Comparison of ENCODE assay signal across 28 cellular contexts in genomic region chr1:222757673-222758268, GRCh38. TPM values are rescaled to one million over a fixed set of nuclear protein-coding genes. Genes with fewer than 3 reads are reported as not detected.
DNase-seq lines count a peak whose midpoint lies in the region; ATAC-seq and TF ChIP-seq lines count a peak whose summit lies in the region.
"Had no signal": no experiment of that assay in that cellular context is flagged by ENCODE, and none has a peak within 500 bp of the region (broad histone marks: within the 10 kb centered on the region; RNA-seq: fewer than 3 reads in every experiment).

No MANE protein-coding gene starts in this region.

- H3K4me2 ChIP-seq in hepatocyte (no peak overlapping the region), Karpas-422 (ENCODE audit: low read depth, low read length, poor library complexity, severe bottlenecking) (no peak overlapping the region)

- intact Hi-C loops in Right ventricle myocardium superior (cut with DNase I), result no loop called here
- intact Hi-C loops in left ventricle myocardium inferior (cut with micrococcal nuclease), result no loop called here
- intact Hi-C loops in sigmoid colon (cut with DNase I), result loop anchor here (2.0 to 10.0 kb wide), 4 partner anchors 60 to 327 kb away; partner anchors contain the start of gene DISP1

- H4K20me1 ChIP-seq in hepatocyte (ENCODE audit: insufficient read depth, poor library complexity, severe bottlenecking), result no peaks in the 10 kb centered on the region
- H4K20me1 ChIP-seq in Karpas-422 (ENCODE audit: insufficient read depth, low read depth, low read length), result no peaks in the 10 kb centered on the region

- no peak overlapping the region for H2AFZ ChIP-seq in hepatocyte
- no peak overlapping the region for H2AFZ ChIP-seq in Karpas-422 (ENCODE audit: low read length)

- H3K4me1 ChIP-seq in left ventricle myocardium inferior, result no peaks in the 10 kb centered on the region
- no peaks in the 10 kb centered on the region for H3K4me1 ChIP-seq in hepatocyte (ENCODE audit: insufficient read depth)
- H3K4me1 ChIP-seq in sigmoid colon, result peaks cover 0 to 54% (median 39%) of the 10 kb centered on the region in 4 donors
- H3K4me1 ChIP-seq in Karpas-422 (ENCODE audit: low read length), result no peaks in the 10 kb centered on the region
- H3K4me1 ChIP-seq: lower lobe of right lung had no signal

- TF ChIP-seq EP300 in sigmoid colon (IDR thresholded peaks at IDR 0.05), result peak; percentile 98 to 100 (median 99)

- H3K9me3 ChIP-seq in left ventricle myocardium inferior (replicated peaks) (no peaks in the 10 kb centered on the region), hepatocyte (ENCODE audit: low read depth) (no peaks in the 10 kb centered on the region), sigmoid colon (no peaks in the 10 kb centered on the region), Karpas-422 (ENCODE audit: low read length) (no peaks in the 10 kb centered on the region)
- H3K9me3 ChIP-seq: lower lobe of right lung, mucosa of descending colon, SJCRH30 had no signal

- no peak for TF ChIP-seq CTCF in left ventricle myocardium inferior (IDR thresholded peaks at IDR 0.05; ENCODE audit: borderline replicate concordance)
- no peak for TF ChIP-seq CTCF in hepatocyte (IDR thresholded peaks at IDR 0.05; ENCODE audit: poor library complexity)
- no peak for TF ChIP-seq CTCF in sigmoid colon (IDR thresholded peaks at IDR 0.05)

- no peak overlapping the region for H3K4me3 ChIP-seq in left ventricle myocardium inferior
- no peak overlapping the region for H3K4me3 ChIP-seq in hepatocyte
- H3K4me3 ChIP-seq in sigmoid colon, result no peak overlapping the region
- no peak overlapping the region for H3K4me3 ChIP-seq in Karpas-422 (ENCODE audit: low read length)
- H3K4me3 ChIP-seq: lower lobe of right lung, mucosa of descending colon, SJCRH30 had no signal

- TF ChIP-seq POLR2A in sigmoid colon (IDR thresholded peaks at IDR 0.05), result no peak

- DNase-seq in Right ventricle myocardium superior (no peak), left ventricle myocardium inferior (no peak), hepatocyte (ENCODE audit: low spot score) (peak; percentile 38), sigmoid colon (peak; percentile 94), dermis blood vessel endothelial cell (no peak), NCI-H2171 (lab: John Stamatoyannopoulos, UW) (no peak), CD1c-positive myeloid dendritic cell (ENCODE audit: extremely low spot score) (no peak), Karpas-422 (no peak)
- DNase-seq: activated CD4-positive, alpha-beta memory T cell treated with anti-CD3 and anti-CD28 coated beads, Interleukin-2, amount 10 ng/mL, durations not matched to agents 7 days and 5 days; activated CD4-positive, CD25-positive, alpha-beta regulatory T cell treated with anti-CD3 and anti-CD28 coated beads, Interleukin-2, amount 50 U/mL, for 72 hours; activated effector memory CD4-positive, alpha-beta T cell treated with Interleukin-2 at 50 U/mL for 16 hours; activated naive CD8-positive, alpha-beta T cell treated with anti-CD3 and anti-CD28 coated beads, Interleukin-2, amount 10 ng/mL, durations not matched to agents 7 days and 5 days; brain microvascular endothelial cell; DMS79; effector memory CD4-positive, alpha-beta T cell; GF-D8; glutamatergic neuron; IMR-90; kidney; lower lobe of right lung; mucosa of descending colon; NCI-H1417 treated with DMSO at 0.1 percent for 48 hours; NCI-H2081 treated with DMSO at 0.1 percent for 48 hours; stimulated activated CD4-positive, alpha-beta T cell treated with anti-CD3 and anti-CD28 coated beads, Interleukin-4, amount 100 ng/mL, for 24 hours; stimulated activated naive B cell treated with anti-CD40 and anti-IgM and Interleukin-4, amounts not matched to agents 10 μg/mL and 1 μg/mL and 100 μg/mL, for 72 hours; T-helper 1 cell had no signal

- H3K9me2 ChIP-seq in hepatocyte (replicated peaks; ENCODE audit: insufficient read depth), result no peaks in the 10 kb centered on the region
- no peaks in the 10 kb centered on the region for H3K9me2 ChIP-seq in Karpas-422 (replicated peaks; ENCODE audit: insufficient read depth, low read length)

- H3K79me2 ChIP-seq in hepatocyte (no peaks in the 10 kb centered on the region), Karpas-422 (ENCODE audit: low read length) (no peaks in the 10 kb centered on the region)

- peak; percentile 59 for ATAC-seq in Right ventricle myocardium superior (ENCODE audit: poor library complexity)
- ATAC-seq: mucosa of descending colon; stimulated activated naive B cell treated with anti-CD40 and anti-IgM and Interleukin-4, amounts not matched to agents 10 μg/mL and 1 μg/mL and 100 μg/mL, for 72 hours had no signal

- WGBS in hepatocyte (ENCODE audit: low lambda C conversion rate, missing lambda C conversion rate), result 54% methylated on average over 10 of the region's 10 CpGs
- 77 to 79% methylated on average over 10 of the region's 10 CpGs for WGBS in sigmoid colon, 2 donors

- no peak overlapping the region for H3K9ac ChIP-seq in Karpas-422 (ENCODE audit: low read length)

- H3K27ac ChIP-seq in left ventricle myocardium inferior (replicated peaks) (no peak overlapping the region), hepatocyte (peak overlapping the region; percentile 72), sigmoid colon (peak overlapping the region; percentile 9 to 89 (median 84)), Karpas-422 (ENCODE audit: low read length) (no peak overlapping the region)
- H3K27ac ChIP-seq: brain microvascular endothelial cell, lower lobe of right lung, SJCRH30 had no signal

- no peaks in the 10 kb centered on the region for H3K27me3 ChIP-seq in left ventricle myocardium inferior (ENCODE audit: low read depth)
- H3K27me3 ChIP-seq in hepatocyte, result no peaks in the 10 kb centered on the region
- no peaks in the 10 kb centered on the region for H3K27me3 ChIP-seq in sigmoid colon
- no peaks in the 10 kb centered on the region for H3K27me3 ChIP-seq in Karpas-422 (ENCODE audit: low read length)
- H3K27me3 ChIP-seq: brain microvascular endothelial cell, SJCRH30 had no signal

- H3K36me3 ChIP-seq in left ventricle myocardium inferior, result no peaks in the 10 kb centered on the region
- H3K36me3 ChIP-seq in hepatocyte (replicated peaks; ENCODE audit: insufficient read depth, low read depth), result no peaks in the 10 kb centered on the region
- H3K36me3 ChIP-seq in sigmoid colon, result no peaks in the 10 kb centered on the region
- no peaks in the 10 kb centered on the region for H3K36me3 ChIP-seq in Karpas-422 (ENCODE audit: insufficient read depth, low read length)
- H3K36me3 ChIP-seq: brain microvascular endothelial cell, lower lobe of right lung, SJCRH30 had no signal

RNA-seq across cellular contexts. Expression of gene FAM177B, which starts 20.8 kb away (rescaled TPM):
- total RNA-seq in Right ventricle myocardium superior, result not detected
- not detected for total RNA-seq in left ventricle myocardium inferior
- total RNA-seq in hepatocyte, result 0.40 and 1.7 TPM in 2 replicates
- polyA plus RNA-seq in hepatocyte, result 0.19 and 1.2 TPM in 2 replicates
- 1 to 10 TPM in 1 of 4 donors, under 1 TPM in 2, not detected in 1; 0.36 to 4.7 (median 0.54) TPM for total RNA-seq in sigmoid colon
- 10 to 100 TPM; 13.2 to 40.5 (median 28.2) TPM for polyA plus RNA-seq in sigmoid colon
- not detected in 2 replicates for total RNA-seq in dermis blood vessel endothelial cell
- total RNA-seq in Karpas-422 (2014; rRNA removed; shearing (Covaris generic); ENCODE audit: low replicate concordance), result not detected in 2 replicates
- total RNA-seq: activated CD4-positive, alpha-beta memory T cell treated with anti-CD3 and anti-CD28 coated beads, Interleukin-2, amount 10 ng/mL, durations not matched to agents 7 days and 5 days; activated naive CD8-positive, alpha-beta T cell treated with anti-CD3 and anti-CD28 coated beads, Interleukin-2, amount 10 ng/mL, durations not matched to agents 7 days and 5 days; IMR-90; renal cortical epithelial cell; SJCRH30 had no signal
- polyA plus RNA-seq: IMR-90 had no signal

RNA-seq across cellular contexts. Expression of gene BROX, which starts 45.4 kb away (rescaled TPM):
- total RNA-seq in Right ventricle myocardium superior (22.8 TPM), left ventricle myocardium inferior (28.9 TPM), hepatocyte (53.8 and 66.7 TPM in 2 replicates), sigmoid colon (10 to 100 TPM; 38.2 to 61.7 (median 49.0) TPM), dermis blood vessel endothelial cell (46.6 and 63.0 TPM in 2 replicates)
- polyA plus RNA-seq in hepatocyte (19.4 and 19.6 TPM in 2 replicates), sigmoid colon (10 to 100 TPM; 22.0 to 27.7 (median 22.2) TPM)
- 15.3 and 26.8 TPM in 2 replicates for total RNA-seq in Karpas-422 (2014; rRNA removed; shearing (Covaris generic); ENCODE audit: low replicate concordance)

RNA-seq across cellular contexts. Expression of gene AIDA, which starts 45.5 kb away (rescaled TPM):
- total RNA-seq in Right ventricle myocardium superior (46.9 TPM), left ventricle myocardium inferior (46.3 TPM), hepatocyte (32.7 and 34.4 TPM in 2 replicates), sigmoid colon (100 to 1,000 TPM in 1 of 4 donors, 10 to 100 TPM in 3; 71.5 to 104 (median 88.2) TPM), dermis blood vessel endothelial cell (51.4 and 102 TPM in 2 replicates)
- polyA plus RNA-seq in hepatocyte (19.1 and 25.7 TPM in 2 replicates), sigmoid colon (10 to 100 TPM; 34.9 to 48.6 (median 48.3) TPM)
- total RNA-seq in Karpas-422 (2014; rRNA removed; shearing (Covaris generic); ENCODE audit: low replicate concordance), result 13.3 and 26.4 TPM in 2 replicates

RNA-seq across cellular contexts. Expression of gene DISP1, which starts 57.1 kb away (rescaled TPM):
- total RNA-seq in Right ventricle myocardium superior (5.1 TPM), left ventricle myocardium inferior (3.4 TPM), hepatocyte (10.6 and 14.6 TPM in 2 replicates), sigmoid colon (10 to 100 TPM; 17.1 to 31.3 (median 23.5) TPM), dermis blood vessel endothelial cell (1.0 and 1.7 TPM in 2 replicates)
- polyA plus RNA-seq in hepatocyte (10.1 and 11.6 TPM in 2 replicates), sigmoid colon (1 to 10 TPM in 1 of 3 donors, under 1 TPM in 2; 0.46 to 3.8 (median 0.60) TPM)
- total RNA-seq in Karpas-422 (2014; rRNA removed; shearing (Covaris generic); ENCODE audit: low replicate concordance), result 0.18 and 1.2 TPM in 2 replicates

Comparison
In these comparisons a context has a peak if more than half of its experiments do, and no peak if none do; other contexts are left out.
1. DNase-seq: peak in hepatocyte (single experiment) and sigmoid colon (single experiment); none in Right ventricle myocardium superior (single experiment), left ventricle myocardium inferior (single experiment), dermis blood vessel endothelial cell (single experiment), NCI-H2171 (single experiment), CD1c-positive myeloid dendritic cell (single experiment) and Karpas-422 (single experiment).
2. H3K27ac ChIP-seq: peak in hepatocyte (single experiment) and sigmoid colon (4 of 4); none in left ventricle myocardium inferior (single experiment) and Karpas-422 (single experiment).